In genomic region chr7:142866361-142867096, GRCh38 we compare ENCODE assay signal across 8 cellular contexts. TPM values are rescaled to one million over a fixed set of nuclear protein-coding genes. Genes with fewer than 3 reads are reported as not detected.
A peak's percentile ranks its signal among the peaks of the same experiment; 100 is the strongest.
DNase-seq lines count a peak whose midpoint lies in the region; ATAC-seq and TF ChIP-seq lines count a peak whose summit lies in the region.

No MANE protein-coding gene starts in this region.

- H3K4me1 Mint-ChIP-seq in CD4-positive, alpha-beta T cell (ENCODE audit: low read depth) = peaks cover 6% of the 10 kb centered on the region

- no peaks in the 10 kb centered on the region for H3K27me3 Mint-ChIP-seq in CD4-positive, alpha-beta T cell

- WGBS in heart right ventricle, 2 donors = 67 to 72% methylated on average over 18 of the region's 18 CpGs

- H3K4me3 ChIP-seq in HFF-Myc (replicated peaks; ENCODE audit: low read depth, low read length) (no peak overlapping the region), heart right ventricle (no peak overlapping the region)

- H3K36me3 ChIP-seq in heart right ventricle = no peaks in the 10 kb centered on the region

- DNase-seq in CD4-positive, alpha-beta T cell = no peak
- no peak for DNase-seq in HFF-Myc (ENCODE audit: extremely low read depth, low read depth)
- peak in 1 of 2 donors; percentile 21 for DNase-seq in heart right ventricle
- DNase-seq in superior temporal gyrus (ENCODE audit: extremely low spot score) = peak; percentile 42

- H3K27me3 ChIP-seq in CD4-positive, alpha-beta T cell (ENCODE audit: control insufficient read depth, insufficient read depth, low read length) = no peaks in the 10 kb centered on the region
- no peaks in the 10 kb centered on the region for H3K27me3 ChIP-seq in heart right ventricle

- intact Hi-C loops in CD4-positive, alpha-beta T cell (cut with DNase I, micrococcal nuclease) = loop anchor here (2.0 to 10.0 kb wide), 3 partner anchors 14 to 334 kb away; no protein-coding TSS in a partner anchor
- intact Hi-C loops in heart right ventricle (cut with DNase I) = no loop called here

- no peaks in the 10 kb centered on the region for H3K9me3 ChIP-seq in CD4-positive, alpha-beta T cell (ENCODE audit: control insufficient read depth, low read length)
- no peaks in the 10 kb centered on the region for H3K9me3 ChIP-seq in heart right ventricle

- POLR2A ChIA-PET in CD4-positive, alpha-beta T cell (lab: Charles Lee) = interaction anchor here (0.9 to 1.9 kb wide), 3 partner anchors 12 to 59 kb away, joined by 3 to 5 read pairs (median 4); partner anchors contain the start of gene EPHB6

- CTCF ChIA-PET in CD4-positive, alpha-beta T cell (lab: Charles Lee) = interaction anchor here (0.9 to 1.4 kb wide), 4 partner anchors 11 to 331 kb away, joined by 3 to 4 read pairs (median 4); no protein-coding TSS in a partner anchor

- no peak overlapping the region for H3K27ac ChIP-seq in CD4-positive, alpha-beta T cell (ENCODE audit: low read depth, low read length)
- peak overlapping the region; percentile 34; the same call in 1 of the 2 replicates for H3K27ac ChIP-seq in VCaP
- H3K27ac ChIP-seq in heart right ventricle = no peak overlapping the region

- no peak overlapping the region for H3K27ac Mint-ChIP-seq in CD4-positive, alpha-beta T cell

- H3K9me3 Mint-ChIP-seq in CD4-positive, alpha-beta T cell = no peaks in the 10 kb centered on the region

- H3K4me1 ChIP-seq in heart right ventricle = no peaks in the 10 kb centered on the region

- ATAC-seq in CD4-positive, alpha-beta T cell (ENCODE audit: poor library complexity) = peak; percentile 11
- peak in 7 of 8 donors; percentile 43 to 77 (median 57) for ATAC-seq in heart right ventricle
- ATAC-seq in HG02571 (IDR thresholded peaks at IDR 0.05; ENCODE audit: unreplicated experiment) = no peak
- ATAC-seq in HG02981 (IDR thresholded peaks at IDR 0.05; ENCODE audit: unreplicated experiment) = no peak
- ATAC-seq in HG03280 (IDR thresholded peaks at IDR 0.05; ENCODE audit: unreplicated experiment) = no peak

- TF ChIP-seq CTCF in CD4-positive, alpha-beta T cell (IDR thresholded peaks at IDR 0.05) = peak; percentile 61
- TF ChIP-seq CTCF in HFF-Myc (IDR thresholded peaks at IDR 0.05; ENCODE audit: low read depth, low read length, missing control alignments) (peak; percentile 61), VCaP (conservative IDR thresholded peaks at IDR 0.05) (peak; percentile 95), heart right ventricle (IDR thresholded peaks at IDR 0.05) (peak in 8 of 9 donors; percentile 10 to 58 (median 54))

- H3K4me3 Mint-ChIP-seq in CD4-positive, alpha-beta T cell = no peak overlapping the region

- H3K36me3 Mint-ChIP-seq in CD4-positive, alpha-beta T cell (ENCODE audit: low read depth) = peaks cover 78% of the 10 kb centered on the region

RNA-seq across cellular contexts. Expression of gene EPHB6, which starts 11.7 kb away (rescaled TPM):
- 10 to 100 TPM; 50.7 to 55.8 TPM for total RNA-seq in CD4-positive, alpha-beta T cell
- total RNA-seq in heart right ventricle = 1 to 10 TPM in 8 of 10 donors, under 1 TPM in 2; 0.55 to 5.4 (median 2.6) TPM
- 10 to 100 TPM in 1 of 2 donors, 1 to 10 TPM in 1; 1.9 to 14.9 TPM for polyA plus RNA-seq in heart right ventricle

RNA-seq across cellular contexts. Expression of gene TRPV6, which starts 19.0 kb away (rescaled TPM):
- not detected for total RNA-seq in CD4-positive, alpha-beta T cell
- not detected for total RNA-seq in heart right ventricle
- polyA plus RNA-seq in heart right ventricle = under 1 TPM in 1 of 2 donors, not detected in 1; 0.03 TPM

Comparison
In these comparisons a context has a peak if more than half of its experiments do, and no peak if none do; other contexts are left out.
1. ATAC-seq: peak in CD4-positive, alpha-beta T cell (single experiment) and heart right ventricle (7 of 8); none in HG02571 (single experiment), HG02981 (single experiment) and HG03280 (single experiment).
2. RNA of gene EPHB6, which starts 11.7 kb away (total RNA-seq): 50.7 to 55.8 TPM in CD4-positive, alpha-beta T cell; 0.55 to 5.4 TPM in heart right ventricle; every median in the first group is over 4 times any median in the second.
3. intact Hi-C loops: an anchor here in CD4-positive, alpha-beta T cell (2.0 to 10.0 kb wide); none called in heart right ventricle.
4. Peak in every context shown above with its lines, with median percentiles within 50 percentile points of each other: CTCF ChIP-seq.